In the genomic region with DNA sequence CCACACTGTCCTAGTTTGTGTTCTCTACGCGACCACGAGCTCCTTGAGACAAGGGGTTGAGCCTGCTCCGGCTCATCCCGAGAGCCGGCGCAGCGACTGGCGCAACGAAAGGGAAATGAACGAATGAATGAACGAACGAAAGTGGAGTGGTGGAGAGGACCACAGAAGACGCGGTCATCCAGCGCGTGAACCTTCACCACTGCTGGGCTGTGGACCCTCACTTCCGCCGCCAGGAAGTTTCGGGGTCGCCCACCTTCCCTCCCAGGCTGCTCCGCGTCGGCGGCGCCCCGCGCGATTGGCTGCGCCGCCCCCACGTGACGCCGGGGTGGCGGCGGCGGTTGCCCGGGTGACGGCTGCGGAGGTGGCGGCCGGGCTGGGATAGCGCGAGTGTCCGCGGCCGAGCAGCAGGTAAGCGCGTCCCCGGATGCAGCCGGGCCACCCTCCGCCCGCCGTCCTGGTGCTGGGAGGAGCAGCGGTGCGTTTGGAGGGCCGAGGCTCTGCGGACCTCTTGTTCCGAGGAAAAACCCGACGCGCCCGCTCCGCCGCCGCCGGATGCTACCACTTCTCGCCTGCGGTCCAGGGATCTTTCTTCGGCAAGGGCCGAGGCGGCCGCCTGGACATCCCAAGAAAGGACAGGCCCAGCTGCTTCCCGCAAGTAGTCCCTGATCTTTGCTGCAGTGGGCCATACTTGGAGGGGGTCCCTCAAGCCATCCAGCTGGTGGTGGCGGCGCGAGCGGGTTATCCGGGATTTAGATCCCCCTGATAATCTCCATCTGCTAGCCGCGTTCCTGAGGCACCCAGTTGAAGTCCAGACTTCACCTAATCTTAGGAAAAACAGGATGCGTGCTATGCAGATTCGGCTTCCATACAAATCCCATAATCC, we compare ENCODE assay signal across 1 cellular context.
TF ChIP-seq lines count a peak whose summit lies in the region.

A gene with protein sequence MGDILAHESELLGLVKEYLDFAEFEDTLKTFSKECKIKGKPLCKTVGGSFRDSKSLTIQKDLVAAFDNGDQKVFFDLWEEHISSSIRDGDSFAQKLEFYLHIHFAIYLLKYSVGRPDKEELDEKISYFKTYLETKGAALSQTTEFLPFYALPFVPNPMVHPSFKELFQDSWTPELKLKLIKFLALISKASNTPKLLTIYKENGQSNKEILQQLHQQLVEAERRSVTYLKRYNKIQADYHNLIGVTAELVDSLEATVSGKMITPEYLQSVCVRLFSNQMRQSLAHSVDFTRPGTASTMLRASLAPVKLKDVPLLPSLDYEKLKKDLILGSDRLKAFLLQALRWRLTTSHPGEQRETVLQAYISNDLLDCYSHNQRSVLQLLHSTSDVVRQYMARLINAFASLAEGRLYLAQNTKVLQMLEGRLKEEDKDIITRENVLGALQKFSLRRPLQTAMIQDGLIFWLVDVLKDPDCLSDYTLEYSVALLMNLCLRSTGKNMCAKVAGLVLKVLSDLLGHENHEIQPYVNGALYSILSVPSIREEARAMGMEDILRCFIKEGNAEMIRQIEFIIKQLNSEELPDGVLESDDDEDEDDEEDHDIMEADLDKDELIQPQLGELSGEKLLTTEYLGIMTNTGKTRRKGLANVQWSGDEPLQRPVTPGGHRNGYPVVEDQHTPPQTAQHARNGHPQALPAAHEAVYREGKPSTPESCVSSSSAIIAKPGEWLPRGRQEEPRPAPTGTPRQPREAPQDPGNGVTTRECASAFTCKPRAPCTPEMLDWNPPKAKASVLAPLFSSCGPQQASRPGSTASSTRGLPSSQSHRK (plus strand): TSS at position 341 of the 883 bp plus-strand sequence. CDS start 7,608 bp downstream, outside the sequence.

TF ChIP-seq in HepG2, 621 proteins besides CTCF, POLR2A, EP300 and RAD21 (continued from another document and continues in another):
- TF ChIP-seq, protein P1, sequence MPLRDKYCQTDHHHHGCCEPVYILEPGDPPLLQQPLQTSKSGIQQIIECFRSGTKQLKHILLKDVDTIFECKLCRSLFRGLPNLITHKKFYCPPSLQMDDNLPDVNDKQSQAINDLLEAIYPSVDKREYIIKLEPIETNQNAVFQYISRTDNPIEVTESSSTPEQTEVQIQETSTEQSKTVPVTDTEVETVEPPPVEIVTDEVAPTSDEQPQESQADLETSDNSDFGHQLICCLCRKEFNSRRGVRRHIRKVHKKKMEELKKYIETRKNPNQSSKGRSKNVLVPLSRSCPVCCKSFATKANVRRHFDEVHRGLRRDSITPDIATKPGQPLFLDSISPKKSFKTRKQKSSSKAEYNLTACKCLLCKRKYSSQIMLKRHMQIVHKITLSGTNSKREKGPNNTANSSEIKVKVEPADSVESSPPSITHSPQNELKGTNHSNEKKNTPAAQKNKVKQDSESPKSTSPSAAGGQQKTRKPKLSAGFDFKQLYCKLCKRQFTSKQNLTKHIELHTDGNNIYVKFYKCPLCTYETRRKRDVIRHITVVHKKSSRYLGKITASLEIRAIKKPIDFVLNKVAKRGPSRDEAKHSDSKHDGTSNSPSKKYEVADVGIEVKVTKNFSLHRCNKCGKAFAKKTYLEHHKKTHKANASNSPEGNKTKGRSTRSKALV (CRISPR knock-in tag; IDR thresholded peaks at IDR 0.05), result peak; percentile 59; the same call in 1 of the 2 replicates
- TF ChIP-seq, protein P2, sequence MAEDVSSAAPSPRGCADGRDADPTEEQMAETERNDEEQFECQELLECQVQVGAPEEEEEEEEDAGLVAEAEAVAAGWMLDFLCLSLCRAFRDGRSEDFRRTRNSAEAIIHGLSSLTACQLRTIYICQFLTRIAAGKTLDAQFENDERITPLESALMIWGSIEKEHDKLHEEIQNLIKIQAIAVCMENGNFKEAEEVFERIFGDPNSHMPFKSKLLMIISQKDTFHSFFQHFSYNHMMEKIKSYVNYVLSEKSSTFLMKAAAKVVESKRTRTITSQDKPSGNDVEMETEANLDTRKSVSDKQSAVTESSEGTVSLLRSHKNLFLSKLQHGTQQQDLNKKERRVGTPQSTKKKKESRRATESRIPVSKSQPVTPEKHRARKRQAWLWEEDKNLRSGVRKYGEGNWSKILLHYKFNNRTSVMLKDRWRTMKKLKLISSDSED (CRISPR knock-in tag; IDR thresholded peaks at IDR 0.05), result no peak; the same call in 1 of the 2 replicates
- TF ChIP-seq GPN1 (CRISPR knock-in tag; IDR thresholded peaks at IDR 0.05; ENCODE audit: borderline replicate concordance), result peak; percentile 7; the same call in 1 of the 2 replicates
- TF ChIP-seq ZNF564 (CRISPR knock-in tag; IDR thresholded peaks at IDR 0.05), result peak; percentile 12; the same call in 1 of the 2 replicates
- TF ChIP-seq ZMAT3 (CRISPR knock-in tag; conservative IDR thresholded peaks at IDR 0.05), result peak; percentile 89; the same call in 1 of the 2 replicates
- TF ChIP-seq ZNF224 (CRISPR knock-in tag; IDR thresholded peaks at IDR 0.05), result no peak
- peak; percentile 54; the same call in 1 of the 2 replicates for TF ChIP-seq ZNF746 (CRISPR knock-in tag; IDR thresholded peaks at IDR 0.05)
- TF ChIP-seq ZNF850 (CRISPR knock-in tag; conservative IDR thresholded peaks at IDR 0.05), result no peak
- TF ChIP-seq ZNF230 (CRISPR knock-in tag; IDR thresholded peaks at IDR 0.05), result peak; percentile 93; the same call in 1 of the 2 replicates
- no peak; the same call in 1 of the 2 replicates for TF ChIP-seq ZFP41 (CRISPR knock-in tag; IDR thresholded peaks at IDR 0.05; ENCODE audit: borderline replicate concordance)
- no peak; the same call in 1 of the 2 replicates for TF ChIP-seq SP4 (CRISPR knock-in tag; IDR thresholded peaks at IDR 0.05)
- peak; percentile 66; the same call in 1 of the 2 replicates for TF ChIP-seq ZNF256 (CRISPR knock-in tag; conservative IDR thresholded peaks at IDR 0.05)
- TF ChIP-seq, protein P3, sequence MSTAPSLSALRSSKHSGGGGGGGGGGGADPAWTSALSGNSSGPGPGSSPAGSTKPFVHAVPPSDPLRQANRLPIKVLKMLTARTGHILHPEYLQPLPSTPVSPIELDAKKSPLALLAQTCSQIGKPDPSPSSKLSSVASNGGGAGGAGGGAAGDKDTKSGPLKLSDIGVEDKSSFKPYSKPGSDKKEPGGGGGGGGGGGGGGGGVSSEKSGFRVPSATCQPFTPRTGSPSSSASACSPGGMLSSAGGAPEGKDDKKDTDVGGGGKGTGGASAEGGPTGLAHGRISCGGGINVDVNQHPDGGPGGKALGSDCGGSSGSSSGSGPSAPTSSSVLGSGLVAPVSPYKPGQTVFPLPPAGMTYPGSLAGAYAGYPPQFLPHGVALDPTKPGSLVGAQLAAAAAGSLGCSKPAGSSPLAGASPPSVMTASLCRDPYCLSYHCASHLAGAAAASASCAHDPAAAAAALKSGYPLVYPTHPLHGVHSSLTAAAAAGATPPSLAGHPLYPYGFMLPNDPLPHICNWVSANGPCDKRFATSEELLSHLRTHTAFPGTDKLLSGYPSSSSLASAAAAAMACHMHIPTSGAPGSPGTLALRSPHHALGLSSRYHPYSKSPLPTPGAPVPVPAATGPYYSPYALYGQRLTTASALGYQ (CRISPR knock-in tag; IDR thresholded peaks at IDR 0.05), result no peak
- TF ChIP-seq, protein P4, sequence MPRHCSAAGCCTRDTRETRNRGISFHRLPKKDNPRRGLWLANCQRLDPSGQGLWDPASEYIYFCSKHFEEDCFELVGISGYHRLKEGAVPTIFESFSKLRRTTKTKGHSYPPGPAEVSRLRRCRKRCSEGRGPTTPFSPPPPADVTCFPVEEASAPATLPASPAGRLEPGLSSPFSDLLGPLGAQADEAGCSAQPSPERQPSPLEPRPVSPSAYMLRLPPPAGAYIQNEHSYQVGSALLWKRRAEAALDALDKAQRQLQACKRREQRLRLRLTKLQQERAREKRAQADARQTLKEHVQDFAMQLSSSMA (CRISPR knock-in tag; IDR thresholded peaks at IDR 0.05), result peak; percentile 82; the same call in 1 of the 2 replicates
- no peak for TF ChIP-seq MAF1 (CRISPR knock-in tag; IDR thresholded peaks at IDR 0.05; ENCODE audit: borderline replicate concordance)
- no peak for TF ChIP-seq KLF13 (CRISPR knock-in tag; IDR thresholded peaks at IDR 0.05)
- TF ChIP-seq TSC22D2 (CRISPR knock-in tag; IDR thresholded peaks at IDR 0.05; ENCODE audit: borderline replicate concordance), result peak; percentile 65; the same call in 1 of the 2 replicates
- TF ChIP-seq, protein P5, sequence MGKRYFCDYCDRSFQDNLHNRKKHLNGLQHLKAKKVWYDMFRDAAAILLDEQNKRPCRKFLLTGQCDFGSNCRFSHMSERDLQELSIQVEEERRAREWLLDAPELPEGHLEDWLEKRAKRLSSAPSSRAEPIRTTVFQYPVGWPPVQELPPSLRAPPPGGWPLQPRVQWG (CRISPR knock-in tag; IDR thresholded peaks at IDR 0.05; ENCODE audit: borderline replicate concordance, low read depth), result no peak
- TF ChIP-seq ZNF121 (CRISPR knock-in tag; IDR thresholded peaks at IDR 0.05), result 0 out of 2 replicates have a peak, but pooled peaks have one; percentile 7
- TF ChIP-seq, protein P6, sequence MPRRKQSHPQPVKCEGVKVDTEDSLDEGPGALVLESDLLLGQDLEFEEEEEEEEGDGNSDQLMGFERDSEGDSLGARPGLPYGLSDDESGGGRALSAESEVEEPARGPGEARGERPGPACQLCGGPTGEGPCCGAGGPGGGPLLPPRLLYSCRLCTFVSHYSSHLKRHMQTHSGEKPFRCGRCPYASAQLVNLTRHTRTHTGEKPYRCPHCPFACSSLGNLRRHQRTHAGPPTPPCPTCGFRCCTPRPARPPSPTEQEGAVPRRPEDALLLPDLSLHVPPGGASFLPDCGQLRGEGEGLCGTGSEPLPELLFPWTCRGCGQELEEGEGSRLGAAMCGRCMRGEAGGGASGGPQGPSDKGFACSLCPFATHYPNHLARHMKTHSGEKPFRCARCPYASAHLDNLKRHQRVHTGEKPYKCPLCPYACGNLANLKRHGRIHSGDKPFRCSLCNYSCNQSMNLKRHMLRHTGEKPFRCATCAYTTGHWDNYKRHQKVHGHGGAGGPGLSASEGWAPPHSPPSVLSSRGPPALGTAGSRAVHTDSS (CRISPR knock-in tag; conservative IDR thresholded peaks at IDR 0.05), result no peak
- TF ChIP-seq FOXK1 (CRISPR knock-in tag; IDR thresholded peaks at IDR 0.05; ENCODE audit: borderline replicate concordance, low read depth), result 0 out of 2 replicates have a peak, but pooled peaks have one; percentile 2
- no peak for TF ChIP-seq ZNF678 (CRISPR knock-in tag; IDR thresholded peaks at IDR 0.05)
- TF ChIP-seq TBX3 (IDR thresholded peaks at IDR 0.05; ENCODE audit: borderline replicate concordance), result no peak
- no peak for TF ChIP-seq HNF4G (IDR thresholded peaks at IDR 0.05; ENCODE audit: borderline replicate concordance, low read depth, low read length)
- 0 out of 2 replicates have a peak, but pooled peaks have one; percentile 43 for TF ChIP-seq HNF4G (CRISPR knock-in tag; IDR thresholded peaks at IDR 0.05; ENCODE audit: borderline replicate concordance, low read depth)
- TF ChIP-seq TGIF2 (CRISPR knock-in tag; IDR thresholded peaks at IDR 0.05), result no peak
- TF ChIP-seq RARA (CRISPR knock-in tag; IDR thresholded peaks at IDR 0.05), result 0 out of 2 replicates have a peak, but pooled peaks have one; percentile 11
- TF ChIP-seq POLR2AphosphoS2 (IDR thresholded peaks at IDR 0.05; ENCODE audit: low read depth, low read length), result no peak
- peak; percentile 44 for TF ChIP-seq GATAD2A (CRISPR knock-in tag; IDR thresholded peaks at IDR 0.05)
- TF ChIP-seq, protein P7, sequence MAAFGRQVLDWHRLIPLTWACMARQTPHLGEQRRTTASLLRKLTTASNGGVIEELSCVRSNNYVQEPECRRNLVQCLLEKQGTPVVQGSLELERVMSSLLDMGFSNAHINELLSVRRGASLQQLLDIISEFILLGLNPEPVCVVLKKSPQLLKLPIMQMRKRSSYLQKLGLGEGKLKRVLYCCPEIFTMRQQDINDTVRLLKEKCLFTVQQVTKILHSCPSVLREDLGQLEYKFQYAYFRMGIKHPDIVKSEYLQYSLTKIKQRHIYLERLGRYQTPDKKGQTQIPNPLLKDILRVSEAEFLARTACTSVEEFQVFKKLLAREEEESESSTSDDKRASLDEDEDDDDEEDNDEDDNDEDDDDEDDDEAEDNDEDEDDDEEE (CRISPR knock-in tag; IDR thresholded peaks at IDR 0.05), result no peak
- no peak for TF ChIP-seq ZNF124 (CRISPR knock-in tag; IDR thresholded peaks at IDR 0.05)
- no peak; the same call in 1 of the 2 replicates for TF ChIP-seq GLI4 (CRISPR knock-in tag; IDR thresholded peaks at IDR 0.05; ENCODE audit: borderline replicate concordance)
- no peak; the same call in 1 of the 2 replicates for TF ChIP-seq ARNTL (CRISPR knock-in tag; IDR thresholded peaks at IDR 0.05)
- no peak; the same call in 1 of the 2 replicates for TF ChIP-seq BRCA1 (CRISPR knock-in tag; IDR thresholded peaks at IDR 0.05)
- TF ChIP-seq, protein P8, sequence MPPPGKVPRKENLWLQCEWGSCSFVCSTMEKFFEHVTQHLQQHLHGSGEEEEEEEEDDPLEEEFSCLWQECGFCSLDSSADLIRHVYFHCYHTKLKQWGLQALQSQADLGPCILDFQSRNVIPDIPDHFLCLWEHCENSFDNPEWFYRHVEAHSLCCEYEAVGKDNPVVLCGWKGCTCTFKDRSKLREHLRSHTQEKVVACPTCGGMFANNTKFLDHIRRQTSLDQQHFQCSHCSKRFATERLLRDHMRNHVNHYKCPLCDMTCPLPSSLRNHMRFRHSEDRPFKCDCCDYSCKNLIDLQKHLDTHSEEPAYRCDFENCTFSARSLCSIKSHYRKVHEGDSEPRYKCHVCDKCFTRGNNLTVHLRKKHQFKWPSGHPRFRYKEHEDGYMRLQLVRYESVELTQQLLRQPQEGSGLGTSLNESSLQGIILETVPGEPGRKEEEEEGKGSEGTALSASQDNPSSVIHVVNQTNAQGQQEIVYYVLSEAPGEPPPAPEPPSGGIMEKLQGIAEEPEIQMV (CRISPR knock-in tag; IDR thresholded peaks at IDR 0.05; ENCODE audit: low read depth), result peak; percentile 83; the same call in 1 of the 2 replicates
- TF ChIP-seq ZFP90 (CRISPR knock-in tag; IDR thresholded peaks at IDR 0.05; ENCODE audit: borderline replicate concordance), result no peak; the same call in 1 of the 2 replicates
- TF ChIP-seq, protein P9, sequence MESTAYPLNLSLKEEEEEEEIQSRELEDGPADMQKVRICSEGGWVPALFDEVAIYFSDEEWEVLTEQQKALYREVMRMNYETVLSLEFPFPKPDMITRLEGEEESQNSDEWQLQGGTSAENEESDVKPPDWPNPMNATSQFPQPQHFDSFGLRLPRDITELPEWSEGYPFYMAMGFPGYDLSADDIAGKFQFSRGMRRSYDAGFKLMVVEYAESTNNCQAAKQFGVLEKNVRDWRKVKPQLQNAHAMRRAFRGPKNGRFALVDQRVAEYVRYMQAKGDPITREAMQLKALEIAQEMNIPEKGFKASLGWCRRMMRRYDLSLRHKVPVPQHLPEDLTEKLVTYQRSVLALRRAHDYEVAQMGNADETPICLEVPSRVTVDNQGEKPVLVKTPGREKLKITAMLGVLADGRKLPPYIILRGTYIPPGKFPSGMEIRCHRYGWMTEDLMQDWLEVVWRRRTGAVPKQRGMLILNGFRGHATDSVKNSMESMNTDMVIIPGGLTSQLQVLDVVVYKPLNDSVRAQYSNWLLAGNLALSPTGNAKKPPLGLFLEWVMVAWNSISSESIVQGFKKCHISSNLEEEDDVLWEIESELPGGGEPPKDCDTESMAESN (CRISPR knock-in tag; conservative IDR thresholded peaks at IDR 0.05), result peak; percentile 26; the same call in 1 of the 2 replicates
- peak; percentile 87; the same call in 1 of the 2 replicates for TF ChIP-seq SPEN (CRISPR knock-in tag; IDR thresholded peaks at IDR 0.05; ENCODE audit: low read depth)
- no peak; the same call in 1 of the 2 replicates for TF ChIP-seq NRL (CRISPR knock-in tag; IDR thresholded peaks at IDR 0.05; ENCODE audit: borderline replicate concordance)
- TF ChIP-seq EHMT2 (IDR thresholded peaks at IDR 0.05; ENCODE audit: borderline replicate concordance, low read depth, low read length), result no peak
- TF ChIP-seq ZKSCAN8 (CRISPR knock-in tag; IDR thresholded peaks at IDR 0.05; ENCODE audit: borderline replicate concordance), result 0 out of 2 replicates have a peak, but pooled peaks have one; percentile 19
- peak; percentile 87 for TF ChIP-seq SRY (CRISPR knock-in tag; IDR thresholded peaks at IDR 0.05)
- peak; percentile 36; the same call in 1 of the 2 replicates for TF ChIP-seq RAD51 (IDR thresholded peaks at IDR 0.05; ENCODE audit: borderline replicate concordance)
- TF ChIP-seq ZIK1 (CRISPR knock-in tag; IDR thresholded peaks at IDR 0.05; ENCODE audit: borderline replicate concordance, low read depth), result peak; percentile 69; the same call in 1 of the 2 replicates
